ENCODE assay signal across 21 cellular contexts in genomic region chrX:100658936-100659335, GRCh38. TPM values are rescaled to one million over a fixed set of nuclear protein-coding genes. Genes with fewer than 3 reads are reported as not detected.
DNase-seq lines count a peak whose midpoint lies in the region; ATAC-seq and FAIRE-seq lines count a peak whose summit lies in the region.
"Had no signal": no experiment of that assay in that cellular context is flagged by ENCODE, and none has a peak within 500 bp of the region (broad histone marks: within the 10 kb centered on the region; RNA-seq: fewer than 3 reads in every experiment).

No MANE protein-coding gene starts in this region.

- no peaks in the 10 kb centered on the region for H4K20me1 ChIP-seq in BLaER1 treated with 17β-estradiol and CSF1 and Interleukin-3, amounts not matched to agents 10 nM and 100 nM

- no peaks in the 10 kb centered on the region for H3K9me3 ChIP-seq in BLaER1 treated with 17β-estradiol and CSF1 and Interleukin-3, amounts not matched to agents 10 nM and 100 nM (replicated peaks in 1 of 11)
- H3K9me3 ChIP-seq in mucosa of rectum (ENCODE audit: control insufficient read depth in 2 of 2, low read length in 2 of 2) = no peaks in the 10 kb centered on the region
- H3K9me3 ChIP-seq in small intestine (ENCODE audit: control insufficient read depth, low read depth) = no peaks in the 10 kb centered on the region
- H3K9me3 ChIP-seq: upper lobe of right lung had no signal

- H3K4me1 ChIP-seq in BLaER1 treated with 17β-estradiol and CSF1 and Interleukin-3, amounts not matched to agents 10 nM and 100 nM = peaks cover 15 to 27% (median 18%) of the 10 kb centered on the region in 10 experiments
- H3K4me1 ChIP-seq in mucosa of rectum (ENCODE audit: control insufficient read depth in 2 of 2, insufficient read depth in 2 of 2, low read length in 2 of 2) = peaks cover 16 to 28% of the 10 kb centered on the region in 2 donors
- peaks cover 0 to 5% of the 10 kb centered on the region in 2 donors for H3K4me1 ChIP-seq in small intestine (ENCODE audit: control insufficient read depth in 2 of 2, insufficient read depth in 1 of 2, low read depth in 1 of 2, low read length in 1 of 2)
- H3K4me1 ChIP-seq: upper lobe of right lung had no signal

- DNase-seq in NCI-H2171 (lab: John Stamatoyannopoulos, UW) (peak; percentile 41), epithelial cell of prostate (ENCODE audit: low read depth, low spot score) (no peak), posterior vena cava (ENCODE audit: low spot score) (no peak), small intestine (no peak)
- DNase-seq: activated CD8-positive, alpha-beta T cell treated with anti-CD3 and anti-CD28 coated beads for 36 hours; activated T-cell treated with anti-CD3 and anti-CD28 coated beads, Interleukin-2, amount 50 U/mL, for 48 hours; CD8-positive, alpha-beta memory T cell; effector memory CD8-positive, alpha-beta T cell; foreskin melanocyte; HFFc6; natural killer cell; NCI-H510A treated with DMSO at 0.1 percent for 48 hours; stimulated activated naive CD8-positive, alpha-beta T cell treated with anti-CD3 and anti-CD28 coated beads, Interleukin-15, Interleukin-2, amounts not matched to agents 100 U/mL and 50 U/mL, for 24 hours; T-cell; upper lobe of right lung had no signal

- H3K27me3 ChIP-seq in BLaER1 treated with 17β-estradiol and CSF1 and Interleukin-3, amounts not matched to agents 10 nM and 100 nM = peaks cover 0 to 38% (median 0%) of the 10 kb centered on the region in 11 experiments; a peak in 3 of 22 replicates
- H3K27me3 ChIP-seq in mucosa of rectum (ENCODE audit: control insufficient read depth in 2 of 2, insufficient read depth in 2 of 2, low read length in 2 of 2) = peaks cover 0 to 3% of the 10 kb centered on the region in 2 donors
- H3K27me3 ChIP-seq in small intestine (ENCODE audit: control insufficient read depth in 2 of 2, insufficient read depth in 2 of 2, low read length in 2 of 2) = no peaks in the 10 kb centered on the region
- H3K27me3 ChIP-seq: upper lobe of right lung had no signal

- no peak overlapping the region for H3K4me3 ChIP-seq in BLaER1 treated with 17β-estradiol and CSF1 and Interleukin-3, amounts not matched to agents 10 nM and 100 nM
- H3K4me3 ChIP-seq in mucosa of rectum (ENCODE audit: low read length in 2 of 2) (no peak overlapping the region), small intestine (ENCODE audit: low read depth in 1 of 2, low read length in 2 of 2) (no peak overlapping the region)
- H3K4me3 ChIP-seq: lung, upper lobe of right lung had no signal

- no peaks in the 10 kb centered on the region for H3K36me3 ChIP-seq in BLaER1 treated with 17β-estradiol and CSF1 and Interleukin-3, amounts not matched to agents 10 nM and 100 nM
- H3K36me3 ChIP-seq in mucosa of rectum (ENCODE audit: control insufficient read depth in 2 of 2, insufficient read depth in 2 of 2, low read length in 2 of 2) (no peaks in the 10 kb centered on the region), small intestine (ENCODE audit: control insufficient read depth in 2 of 2, insufficient read depth in 2 of 2, low read length in 2 of 2) (no peaks in the 10 kb centered on the region)
- H3K36me3 ChIP-seq: upper lobe of right lung had no signal

- peak overlapping the region; percentile 6 to 68 (median 50) for H3K4me2 ChIP-seq in BLaER1 treated with 17β-estradiol and CSF1 and Interleukin-3, amounts not matched to agents 10 nM and 100 nM

- no peak for FAIRE-seq in small intestine (lab: Jason Lieb, UNC)

- H3K9ac ChIP-seq in BLaER1 treated with 17β-estradiol and CSF1 and Interleukin-3, amounts not matched to agents 10 nM and 100 nM = no peak overlapping the region
- no peak overlapping the region for H3K9ac ChIP-seq in mucosa of rectum (ENCODE audit: low read depth in 1 of 2, low read length in 2 of 2)

- WGBS in small intestine, 3 donors = 22 to 35% (median 28%) methylated on average over 3 of the region's 3 CpGs

- ATAC-seq in GM18867 (IDR thresholded peaks at IDR 0.05; ENCODE audit: unreplicated experiment) (no peak), HG02588 (IDR thresholded peaks at IDR 0.05; ENCODE audit: unreplicated experiment) (no peak)
- ATAC-seq: activated CD8-positive, alpha-beta T cell treated with anti-CD3 and anti-CD28 coated beads for 36 hours; effector memory CD8-positive, alpha-beta T cell; natural killer cell; Right ventricle myocardium inferior; stimulated activated naive CD8-positive, alpha-beta T cell treated with anti-CD3 and anti-CD28 coated beads, Interleukin-15, Interleukin-2, amounts not matched to agents 100 U/mL and 50 U/mL, for 24 hours; T-cell; upper lobe of right lung had no signal

- intact Hi-C loops in posterior vena cava (cut with DNase I) = no loop called here

- H3K27ac ChIP-seq in BLaER1 treated with 17β-estradiol and CSF1 and Interleukin-3, amounts not matched to agents 10 nM and 100 nM = no peak overlapping the region
- H3K27ac ChIP-seq in epithelial cell of prostate = peak overlapping the region; percentile 20
- H3K27ac ChIP-seq in mucosa of rectum (ENCODE audit: low read depth in 2 of 2, low read length in 2 of 2) = peak overlapping the region; percentile 80 to 84
- H3K27ac ChIP-seq in small intestine (ENCODE audit: low read depth in 1 of 2, low read length in 1 of 2) = no peak overlapping the region
- H3K27ac ChIP-seq: upper lobe of right lung had no signal

RNA-seq across cellular contexts. Expression of gene SRPX2, which starts 14.9 kb away (rescaled TPM):
- total RNA-seq in posterior vena cava = 10 to 100 TPM; 34.5 to 40.3 TPM
- 1 to 10 TPM in 1 of 3 donors, under 1 TPM in 1, not detected in 1; 0.54 to 5.5 TPM for polyA plus RNA-seq in small intestine
- total RNA-seq: activated CD8-positive, alpha-beta T cell treated with anti-CD3 and anti-CD28 coated beads for 36 hours; CD8-positive, alpha-beta memory T cell; natural killer cell had no signal
- polyA plus RNA-seq: CD8-positive, alpha-beta memory T cell had no signal

RNA-seq across cellular contexts. Expression of gene TSPAN6, which starts 22.3 kb away (rescaled TPM):
- 10 to 100 TPM in 1 of 2 donors, 1 to 10 TPM in 1; 7.8 to 11.1 TPM for total RNA-seq in posterior vena cava
- polyA plus RNA-seq in small intestine = 10 to 100 TPM in 1 of 3 donors, 1 to 10 TPM in 2; 8.1 to 26.4 (median 9.8) TPM
- total RNA-seq: natural killer cell had no signal

Comparison
In these comparisons a context has a peak if more than half of its experiments do, and no peak if none do; other contexts are left out.
1. H3K27ac ChIP-seq: peak in epithelial cell of prostate (single experiment) and mucosa of rectum (2 of 2); none in BLaER1 treated with 17β-estradiol and CSF1 and Interleukin-3, amounts not matched to agents 10 nM and 100 nM (0 of 11) and small intestine (0 of 2).